8 cellular contexts compared by ENCODE assay signal in genomic region chr14:22929104-22929847, GRCh38. TPM values are rescaled to one million over a fixed set of nuclear protein-coding genes. Genes with fewer than 3 reads are reported as not detected.
DNase-seq lines count a peak whose midpoint lies in the region; ATAC-seq, FAIRE-seq and TF ChIP-seq lines count a peak whose summit lies in the region.

Gene PRMT5, minus strand, starts transcription at chr14:22929376. Its CDS starts 15 bp downstream, at chr14:22929361.

- intact Hi-C loops in CD4-positive, alpha-beta T cell (cut with DNase I, micrococcal nuclease), result loop anchor here (1.0 to 10.0 kb wide), 5 partner anchors 10 to 396 kb away; partner anchors contain the start of genes RBM23 (in 2 of the 2), HAUS4 (in 1 of the 2), LRP10 (in 1 of the 2) and PABPN1 (in 1 of the 2)
- intact Hi-C loops in dorsolateral prefrontal cortex (cut with DNase I) (loop anchor here (1.0 kb wide), 1 partner anchor 10 kb away; the partner anchor contains the start of gene RBM23 (in 2 of the 2)), HepG2 (cut with micrococcal nuclease; ENCODE audit: unreplicated experiment) (loop anchor here (1.0 to 2.0 kb wide), 5 partner anchors 26 to 78 kb away; partner anchors contain the start of gene LRP10)

- peaks cover 21% of the 10 kb centered on the region for H3K79me2 ChIP-seq in HepG2 (ENCODE audit: insufficient read depth, low read length)

- H3K4me3 Mint-ChIP-seq in CD4-positive, alpha-beta T cell, result no peak within 1 kb of the TSS

- H3K36me3 Mint-ChIP-seq in CD4-positive, alpha-beta T cell (ENCODE audit: low read depth), result peaks cover 19% of the 10 kb centered on the region

- H3K9me3 Mint-ChIP-seq in CD4-positive, alpha-beta T cell, result no peaks in the 10 kb centered on the region

- peaks cover 27% of the 10 kb centered on the region for H3K4me1 ChIP-seq in HepG2 (ENCODE audit: insufficient read depth, low read length)

- no peak within 1 kb of the TSS for H3K27ac Mint-ChIP-seq in CD4-positive, alpha-beta T cell

- in situ Hi-C loops in HepG2 (cut with HindIII; ENCODE audit: extremely low pct_ligation_motif_present, low pct_unique_long_range_greater_than_20kb), result no loop called here

- TF ChIP-seq POLR2A in HepG2 (IDR thresholded peaks at IDR 0.05; ENCODE audit: insufficient read depth in 1 of 2, low read depth in 2 of 2, low read length in 2 of 2), result peak; percentile 96 to 98

- H3K36me3 ChIP-seq in HepG2 (replicated peaks in 1 of 2; ENCODE audit: control insufficient read depth in 1 of 2, insufficient read depth in 2 of 2, low read length in 2 of 2), result peaks cover 25 to 30% of the 10 kb centered on the region in 2 experiments

- no peaks in the 10 kb centered on the region for H4K20me1 ChIP-seq in HepG2 (ENCODE audit: insufficient read depth, low read length)

- BruUV-seq in HepG2 (replicated peaks; lab: Mats Ljungman, UMichigan), result no TSS peak

- peak; percentile 100 for FAIRE-seq in HepG2 (lab: Jason Lieb, UNC)

- TF ChIP-seq CTCF in CD4-positive, alpha-beta T cell (IDR thresholded peaks at IDR 0.05), result no peak
- TF ChIP-seq CTCF in dorsolateral prefrontal cortex (IDR thresholded peaks at IDR 0.05 in 54 of 56, conservative IDR thresholded peaks at IDR 0.05 in 2 of 56; ENCODE audit: low read depth in 1 of 56, partially characterized antibody in 56 of 56) (peak in 28 of 56 donors; percentile 9 to 53 (median 31)), HepG2 (CRISPR knock-in tag; IDR thresholded peaks at IDR 0.05) (peak; percentile 60)

- under 1% methylated on average over 47 of the region's 47 CpGs for WGBS in HepG2 (ENCODE audit: low lambda C conversion rate)

- ATAC-seq in CD4-positive, alpha-beta T cell (ENCODE audit: poor library complexity), result peak; percentile 96
- ATAC-seq in GM19452 (IDR thresholded peaks at IDR 0.05; ENCODE audit: unreplicated experiment) (peak; percentile 91), HG03575 (IDR thresholded peaks at IDR 0.05; ENCODE audit: extremely low read depth, insufficient number of reproducible peaks, low FRiP score, unreplicated experiment) (peak; percentile 74), HepG2 (peak; percentile 98)

- no peaks in the 10 kb centered on the region for H3K27me3 Mint-ChIP-seq in CD4-positive, alpha-beta T cell

- H3K27ac ChIP-seq in CD4-positive, alpha-beta T cell (ENCODE audit: low read depth, low read length), result peak within 1 kb of the TSS; percentile 79
- H3K27ac ChIP-seq in dorsolateral prefrontal cortex, result peak within 1 kb of the TSS; percentile 68 to 97 (median 92)
- H3K27ac ChIP-seq in HepG2 (ENCODE audit: extremely low read length, insufficient read depth, low read length), result peak within 1 kb of the TSS; percentile 78

- CTCF ChIA-PET in CD4-positive, alpha-beta T cell (lab: Charles Lee), result interaction anchor here (0.9 to 3.0 kb wide), 17 partner anchors 10 to 166 kb away, joined by 3 to 17 read pairs (median 5); partner anchors contain the start of genes ACIN1, AJUBA, C14orf119 and CDH24
- CTCF ChIA-PET in HepG2 (lab: Yijun Ruan, JAX; ENCODE audit: low intra/inter-chr PET ratio, low total read pairs), result interaction anchor here (0.7 to 2.5 kb wide), 8 partner anchors 9 to 372 kb away, joined by 3 to 11 read pairs (median 4); partner anchors contain the start of gene LRP10

- peak within 1 kb of the TSS; percentile 94 for H2AFZ ChIP-seq in HepG2 (ENCODE audit: low read length)

- H3K4me1 Mint-ChIP-seq in CD4-positive, alpha-beta T cell (ENCODE audit: low read depth), result peaks cover 11% of the 10 kb centered on the region

- DNase-seq in CD4-positive, alpha-beta T cell, result peak; percentile 93 to 99 (median 96)
- DNase-seq in NCI-H82 (lab: John Stamatoyannopoulos, UW), result peak; percentile 99
- DNase-seq in activated CD4-positive, alpha-beta T cell treated with anti-CD3 and anti-CD28 coated beads, Interleukin-2, amount 50 U/mL, for 48 hours, result peak; percentile 96 to 98
- peak; percentile 89 to 100 (median 99) for DNase-seq in dorsolateral prefrontal cortex
- DNase-seq in HepG2 (ENCODE audit: low spot score), result peak; percentile 100
- peak; percentile 97 for DNase-seq in stimulated activated CD4-positive, alpha-beta T cell treated with anti-CD3 and anti-CD28 coated beads, Interleukin-4, amount 100 ng/mL, for 1 hour

- peak within 1 kb of the TSS; percentile 97 for H3K4me2 ChIP-seq in HepG2 (ENCODE audit: low read depth, low read length)

- peak within 1 kb of the TSS; percentile 94 for H3K9ac ChIP-seq in HepG2 (ENCODE audit: insufficient read depth, low read depth, low read length)

- peak; percentile 74 for TF ChIP-seq RAD21 in HepG2 (CRISPR knock-in tag; IDR thresholded peaks at IDR 0.05)

- H3K4me3 ChIP-seq in dorsolateral prefrontal cortex (peak within 1 kb of the TSS; percentile 59 to 97 (median 86)), HepG2 (replicated peaks in 1 of 3; ENCODE audit: insufficient read depth in 1 of 3, low read depth in 2 of 3, low read length in 3 of 3) (peak within 1 kb of the TSS; percentile 77 to 98 (median 92))

- POLR2A ChIA-PET in CD4-positive, alpha-beta T cell (lab: Charles Lee), result interaction anchor here (0.5 to 3.6 kb wide), 33 partner anchors 9 to 391 kb away, joined by 3 to 68 read pairs (median 5); partner anchors contain the start of genes ACIN1, AJUBA, C14orf119 and DAD1
- POLR2A ChIA-PET in HepG2 (lab: Yijun Ruan, JAX), result interaction anchor here (0.5 to 6.1 kb wide), 61 partner anchors 9 to 1185 kb away, joined by 3 to 136 read pairs (median 5); partner anchors contain the start of genes ACIN1, AJUBA, BCL2L2 and C14orf119

- TF ChIP-seq EP300 in HepG2 (IDR thresholded peaks at IDR 0.05; ENCODE audit: low read depth in 2 of 2, low read length in 2 of 2) (peak; percentile 56 to 82; a peak in 3 of 4 replicates), HepG2 (CRISPR knock-in tag; IDR thresholded peaks at IDR 0.05; ENCODE audit: borderline replicate concordance) (peak; percentile 64; the same call in 1 of the 2 replicates)

- H3K27me3 ChIP-seq in CD4-positive, alpha-beta T cell (ENCODE audit: control insufficient read depth, insufficient read depth, low read length), result no peaks in the 10 kb centered on the region
- H3K27me3 ChIP-seq in dorsolateral prefrontal cortex (no peaks in the 10 kb centered on the region), HepG2 (ENCODE audit: control insufficient read depth in 1 of 2, insufficient read depth in 2 of 2, low read length in 2 of 2) (no peaks in the 10 kb centered on the region; a peak in 1 of 5 replicates)

- H3K9me3 ChIP-seq in CD4-positive, alpha-beta T cell (ENCODE audit: control insufficient read depth, low read length), result no peaks in the 10 kb centered on the region
- no peaks in the 10 kb centered on the region for H3K9me3 ChIP-seq in HepG2 (ENCODE audit: low read length)

TF ChIP-seq in HepG2, 621 proteins besides CTCF, POLR2A, EP300 and RAD21 (continues in another document):
- TF ChIP-seq ZNF704 (CRISPR knock-in tag; IDR thresholded peaks at IDR 0.05; ENCODE audit: borderline replicate concordance) (peak; percentile 98), ZNF703 (CRISPR knock-in tag; IDR thresholded peaks at IDR 0.05; ENCODE audit: borderline replicate concordance) (no peak; the same call in 1 of the 2 replicates), ZZZ3 (CRISPR knock-in tag; IDR thresholded peaks at IDR 0.05; ENCODE audit: borderline replicate concordance) (peak; percentile 51), PPARG (CRISPR knock-in tag; conservative IDR thresholded peaks at IDR 0.05) (peak; percentile 91), ZNF552 (CRISPR knock-in tag; IDR thresholded peaks at IDR 0.05; ENCODE audit: borderline replicate concordance) (peak; percentile 99), MED8 (CRISPR knock-in tag; IDR thresholded peaks at IDR 0.05; ENCODE audit: insufficient replicate concordance) (peak; percentile 70), SRF (IDR thresholded peaks at IDR 0.05; ENCODE audit: low read depth, low read length) (peak; percentile 76), MTA3 (CRISPR knock-in tag; IDR thresholded peaks at IDR 0.05) (no peak)

RNA-seq across cellular contexts. Expression of gene PRMT5, which starts in this region (rescaled TPM):
- 10 to 100 TPM; 15.6 to 19.3 TPM for total RNA-seq in CD4-positive, alpha-beta T cell
- total RNA-seq in dorsolateral prefrontal cortex (10 to 100 TPM; 35.6 to 70.9 (median 49.6) TPM), HepG2 (2016; rRNA removed; fragmentation: Illumina TruSeq; extraction: Trizol) (210 and 289 TPM in 2 replicates)
- total RNA-seq in HepG2 (2016; cell fraction: cytosol; rRNA removed; fragmentation: Illumina TruSeq; extraction: Trizol; ENCODE audit: low read depth), result 154 and 171 TPM in 2 replicates
- total RNA-seq in HepG2 (2016; cell fraction: insoluble cytoplasmic fraction; rRNA removed; fragmentation: Illumina TruSeq; extraction: Trizol), result 224 and 314 TPM in 2 replicates
- 131 and 139 TPM in 2 replicates for total RNA-seq in HepG2 (2016; cell fraction: membrane; rRNA removed; fragmentation: Illumina TruSeq; extraction: Trizol)
- total RNA-seq in HepG2 (2016; cell fraction: nucleus; rRNA removed; fragmentation: Illumina TruSeq; extraction: Trizol), result 137 and 144 TPM in 2 replicates
- 329 and 354 TPM in 2 replicates for polyA plus RNA-seq in HepG2 (2011; rRNA removed)
- polyA plus RNA-seq in HepG2 (2011; cell fraction: cytosol; rRNA removed), result 348 and 362 TPM in 2 replicates
- 327 and 362 TPM in 2 replicates for polyA plus RNA-seq in HepG2 (2011; cell fraction: nucleus; rRNA removed)
- polyA plus RNA-seq in HepG2 (2012), result 137 and 192 TPM in 2 replicates
- 39.5 and 40.9 TPM in 2 replicates for polyA plus RNA-seq in HepG2 (2016; cell fraction: cytosol; fragmentation: Illumina TruSeq; extraction: Trizol; ENCODE audit: low read depth)
- polyA plus RNA-seq in HepG2 (2016; cell fraction: insoluble cytoplasmic fraction; fragmentation: Illumina TruSeq; extraction: Trizol; ENCODE audit: low read depth), result 294 and 308 TPM in 2 replicates
- polyA plus RNA-seq in HepG2 (2016; cell fraction: membrane; fragmentation: Illumina TruSeq; extraction: Trizol; ENCODE audit: low read depth), result 72.5 and 74.3 TPM in 2 replicates
- 212 and 229 TPM in 2 replicates for polyA plus RNA-seq in HepG2 (2016; cell fraction: nucleus; fragmentation: Illumina TruSeq; extraction: Trizol; ENCODE audit: insufficient read depth, low read depth)
- 563 and 739 TPM in 2 replicates for polyA minus RNA-seq in HepG2 (2011; rRNA and poly(A)+ RNA removed; ENCODE audit: low replicate concordance)
- 136 and 191 TPM in 2 replicates for polyA minus RNA-seq in HepG2 (2011; cell fraction: cytosol; rRNA and poly(A)+ RNA removed)
- 169 and 174 TPM in 2 replicates for polyA minus RNA-seq in HepG2 (2011; cell fraction: nucleus; rRNA and poly(A)+ RNA removed)

Comparison
In these comparisons a context has a peak if more than half of its experiments do, and no peak if none do; other contexts are left out.
1. Peak in every context shown above with its lines: DNase-seq, ATAC-seq, H3K4me3 ChIP-seq and H3K27ac ChIP-seq.